8 cellular contexts compared by ENCODE assay signal in the genomic region with DNA sequence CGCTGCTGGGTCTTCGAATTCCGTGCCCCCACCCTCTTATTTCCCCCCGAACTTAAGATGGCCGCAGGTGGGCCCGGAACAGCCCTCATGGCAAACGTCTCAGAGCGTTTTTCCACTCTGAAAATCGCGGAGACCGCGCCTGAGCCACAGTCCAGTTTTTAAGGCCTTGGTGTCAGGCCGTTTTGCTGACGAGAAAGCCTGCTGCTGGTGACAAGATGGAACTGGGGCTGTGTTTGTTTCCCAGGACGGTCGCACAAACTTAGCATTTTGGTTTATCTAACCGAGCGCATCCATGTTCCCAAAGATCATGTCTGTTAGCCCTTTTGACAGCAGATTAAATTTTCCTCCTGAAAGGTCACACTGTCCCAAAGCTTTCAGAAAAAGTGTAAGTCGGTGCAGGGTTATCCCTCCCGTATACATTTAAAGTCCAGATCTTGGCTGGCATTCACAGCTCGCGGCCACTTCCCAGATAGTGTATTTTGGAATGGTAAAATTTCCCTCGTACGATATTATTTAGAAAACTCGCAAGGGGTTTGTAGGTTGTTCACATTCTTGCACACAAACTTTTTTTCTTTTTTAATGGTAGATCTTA. TPM values are rescaled to one million over a fixed set of nuclear protein-coding genes. Genes with fewer than 3 reads are reported as not detected.
DNase-seq lines count a peak whose midpoint lies in the region; ATAC-seq and TF ChIP-seq lines count a peak whose summit lies in the region.

No MANE protein-coding gene starts in this region.

- DNase-seq in GM03348 (ENCODE audit: low spot score) (peak; percentile 13), SIG-M5 (lab: John Stamatoyannopoulos, UW) (peak; percentile 52), endodermal cell (no peak), naive B cell (no peak), foreskin melanocyte (no peak), AG08396 (ENCODE audit: low spot score) (no peak)

- peak overlapping the region; percentile 98 for H3K27ac ChIP-seq in endodermal cell (ENCODE audit: low read depth, low read length)

- H3K4me3 Mint-ChIP-seq in endodermal cell: peak overlapping the region; percentile 99
- peak overlapping the region; percentile 94 to 100 (median 99) for H3K4me3 Mint-ChIP-seq in naive B cell

- H3K36me3 Mint-ChIP-seq in endodermal cell (ENCODE audit: low read depth) (peaks cover 7% of the 10 kb centered on the region), naive B cell (peaks cover 0 to 10% of the 10 kb centered on the region in 2 donors)

- H3K27me3 ChIP-seq in endodermal cell (ENCODE audit: control insufficient read depth, insufficient read depth, low read length, poor library complexity, severe bottlenecking): no peaks in the 10 kb centered on the region

- H3K9ac ChIP-seq in endodermal cell (ENCODE audit: extremely low read depth, low read length, poor library complexity, severe bottlenecking): peak overlapping the region; percentile 98

- H3K9me3 Mint-ChIP-seq in endodermal cell: no peaks in the 10 kb centered on the region
- no peaks in the 10 kb centered on the region for H3K9me3 Mint-ChIP-seq in naive B cell

- H3K9me3 ChIP-seq in endodermal cell (ENCODE audit: control insufficient read depth, low read length): no peaks in the 10 kb centered on the region

- ATAC-seq in GM21367 (IDR thresholded peaks at IDR 0.05; ENCODE audit: unreplicated experiment) (peak; percentile 31), HG03565 (IDR thresholded peaks at IDR 0.05; ENCODE audit: unreplicated experiment) (peak; percentile 24), naive B cell (ENCODE audit: low read depth in 2 of 2) (peak; percentile 55 to 57)

- WGBS in endodermal cell (ENCODE audit: insufficient coverage in 1 of 2, insufficient read length in 1 of 2), 2 experiments: 0% methylated on average over 15 to 25 of the region's 25 CpGs

- H3K27ac Mint-ChIP-seq in endodermal cell: peak overlapping the region; percentile 100
- peak overlapping the region; percentile 99 to 100 (median 100) for H3K27ac Mint-ChIP-seq in naive B cell

- TF ChIP-seq CTCF in endodermal cell (conservative IDR thresholded peaks at IDR 0.05): no peak

- H3K36me3 ChIP-seq in endodermal cell (ENCODE audit: control insufficient read depth, insufficient read depth, low read length): no peaks in the 10 kb centered on the region

- peaks cover 6% of the 10 kb centered on the region for H3K4me1 ChIP-seq in endodermal cell (ENCODE audit: control insufficient read depth, insufficient read depth, low read length)

- H3K27me3 Mint-ChIP-seq in endodermal cell (ENCODE audit: insufficient read depth) (no peaks in the 10 kb centered on the region), naive B cell (no peaks in the 10 kb centered on the region)

- H3K4me1 Mint-ChIP-seq in endodermal cell (peaks cover 16% of the 10 kb centered on the region), naive B cell (peaks cover 15 to 28% (median 24%) of the 10 kb centered on the region in 3 donors)

- peak overlapping the region; percentile 100 for H3K4me3 ChIP-seq in endodermal cell (ENCODE audit: low read length)

RNA-seq across cellular contexts. Expression of a gene that starts 0.8 kb away (rescaled TPM):
- total RNA-seq in endodermal cell: 10 to 100 TPM; 58.8 to 67.1 TPM
- 67.4 TPM for polyA plus RNA-seq in endodermal cell (2013, experiment 1 of 2)
- 55.2 TPM for polyA plus RNA-seq in endodermal cell (2013, experiment 2 of 2)
- 10 to 100 TPM; 12.9 to 32.6 (median 19.0) TPM for polyA plus RNA-seq in naive B cell (ENCODE audit: low read depth in 6 of 6)

Comparison
In these comparisons a context has a peak if more than half of its experiments do, and no peak if none do; other contexts are left out.
1. DNase-seq: peak in GM03348 (single experiment) and SIG-M5 (single experiment); none in endodermal cell (single experiment), naive B cell (single experiment), foreskin melanocyte (single experiment) and AG08396 (single experiment).
2. Peak in every context shown above with its lines, with median percentiles within 50 percentile points of each other: ATAC-seq.